Comparison of ENCODE assay signal across 15 cellular contexts in the genomic region with DNA sequence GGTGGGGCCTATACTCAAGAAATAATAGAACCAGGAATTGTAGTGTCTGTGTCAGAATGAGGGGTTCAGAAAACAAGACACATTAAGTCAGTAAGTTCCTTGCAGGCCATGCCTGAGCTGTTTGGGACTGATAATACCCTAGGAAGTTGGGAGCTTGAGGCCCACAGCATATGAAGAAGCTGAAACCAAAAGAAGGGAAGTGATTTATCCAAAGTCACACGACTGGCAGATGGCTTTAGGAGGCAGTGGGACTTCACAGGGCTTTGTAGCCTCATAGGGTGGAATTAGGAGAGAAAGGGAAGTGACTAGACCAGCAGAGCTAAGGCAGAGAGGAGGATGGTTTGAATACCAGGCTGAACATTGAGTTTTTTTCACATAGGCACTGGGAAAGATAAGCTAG. TPM values are rescaled to one million over a fixed set of nuclear protein-coding genes. Genes with fewer than 3 reads are reported as not detected.
DNase-seq lines count a peak whose midpoint lies in the region; ATAC-seq and TF ChIP-seq lines count a peak whose summit lies in the region.
"Had no signal": no experiment of that assay in that cellular context is flagged by ENCODE, and none has a peak within 500 bp of the region (broad histone marks: within the 10 kb centered on the region; RNA-seq: fewer than 3 reads in every experiment).

No MANE protein-coding gene starts in this region.

- H3K9ac ChIP-seq in Karpas-422 (ENCODE audit: low read length), result no peak overlapping the region

- no peaks in the 10 kb centered on the region; the same call in 1 of the 2 replicates for H3K9me2 ChIP-seq in Karpas-422 (replicated peaks; ENCODE audit: insufficient read depth, low read length)

- H3K9me3 Mint-ChIP-seq in naive thymus-derived CD8-positive, alpha-beta T cell, result no peaks in the 10 kb centered on the region

- POLR2A ChIA-PET in naive thymus-derived CD8-positive, alpha-beta T cell (lab: Charles Lee), result no interaction called here

- H4K20me1 ChIP-seq in Karpas-422 (ENCODE audit: insufficient read depth, low read depth, low read length), result peaks cover 10% of the 10 kb centered on the region; the same call in 1 of the 2 replicates

- H3K4me1 Mint-ChIP-seq in naive thymus-derived CD8-positive, alpha-beta T cell, result peaks cover 7 to 61% (median 32%) of the 10 kb centered on the region in 4 donors

- no peak overlapping the region for H3K4me2 ChIP-seq in Karpas-422 (ENCODE audit: low read depth, low read length, poor library complexity, severe bottlenecking)

- H3K27me3 Mint-ChIP-seq in naive thymus-derived CD8-positive, alpha-beta T cell, result no peaks in the 10 kb centered on the region

- no peak for ATAC-seq in naive thymus-derived CD8-positive, alpha-beta T cell
- ATAC-seq: foreskin keratinocyte, GM12878, SK-N-SH treated with all-trans-retinoic acid at 6 μM for 48 hours had no signal

- DNase-seq in CD1c-positive myeloid dendritic cell (ENCODE audit: extremely low spot score), result peak; percentile 87
- DNase-seq in Karpas-422, result no peak
- no peak for DNase-seq in adrenal gland
- no peak for DNase-seq in naive thymus-derived CD8-positive, alpha-beta T cell
- DNase-seq in LoVo (ENCODE audit: low spot score), result no peak
- no peak for DNase-seq in D341Med (ENCODE audit: low spot score)
- DNase-seq in vagina (ENCODE audit: extremely low spot score in 2 of 2), result no peak
- DNase-seq in amygdala (lab: John Stamatoyannopoulos, UW), result no peak
- DNase-seq: activated CD8-positive, alpha-beta memory T cell treated with anti-CD3 and anti-CD28 coated beads, Interleukin-2, amount 50 U/mL, for 48 hours; foreskin keratinocyte; MG63; retina; trophoblast cell had no signal

- H3K4me1 ChIP-seq in Karpas-422 (ENCODE audit: low read length) (peaks cover 48% of the 10 kb centered on the region), adrenal gland (replicated peaks in 1 of 2) (peaks cover 23 to 66% of the 10 kb centered on the region in 2 donors), vagina (peaks cover 40% of the 10 kb centered on the region)

- TF ChIP-seq CTCF in adrenal gland (IDR thresholded peaks at IDR 0.05), result no peak
- no peak for TF ChIP-seq CTCF in vagina (IDR thresholded peaks at IDR 0.05)

- 64 to 72% (median 68%) methylated on average over 1 of the region's 1 CpG for WGBS in adrenal gland, 4 donors

- no peak overlapping the region for H2AFZ ChIP-seq in Karpas-422 (ENCODE audit: low read length)

- H3K9me3 ChIP-seq in Karpas-422 (ENCODE audit: low read length) (no peaks in the 10 kb centered on the region), adrenal gland (replicated peaks in 1 of 3) (no peaks in the 10 kb centered on the region), vagina (no peaks in the 10 kb centered on the region)
- H3K9me3 ChIP-seq: MG63 had no signal

- H3K27ac ChIP-seq in Karpas-422 (ENCODE audit: low read length) (peak overlapping the region; percentile 2; the same call in 1 of the 2 replicates), adrenal gland (peak overlapping the region in 3 of 5 donors; percentile 9 to 83 (median 64)), vagina (no peak overlapping the region)
- H3K27ac ChIP-seq: foreskin keratinocyte had no signal

- peak overlapping the region in 8 of 10 donors; percentile 7 to 76 (median 46) for H3K27ac Mint-ChIP-seq in naive thymus-derived CD8-positive, alpha-beta T cell

- intact Hi-C loops in adrenal gland (cut with DNase I), result no loop called here
- intact Hi-C loops in vagina (cut with DNase I), result loop anchor here (5.0 to 10.0 kb wide), 2 partner anchors 46 to 98 kb away; partner anchors contain the start of gene SUSD6

- H3K4me3 Mint-ChIP-seq in naive thymus-derived CD8-positive, alpha-beta T cell, result peak overlapping the region in 1 of 10 donors; percentile 2

- H3K79me2 ChIP-seq in Karpas-422 (ENCODE audit: low read length), result peaks cover 28% of the 10 kb centered on the region

- peaks cover 0 to 85% (median 14%) of the 10 kb centered on the region in 3 donors for H3K36me3 Mint-ChIP-seq in naive thymus-derived CD8-positive, alpha-beta T cell

- no peak overlapping the region for H3K4me3 ChIP-seq in Karpas-422 (ENCODE audit: low read length)
- no peak overlapping the region for H3K4me3 ChIP-seq in adrenal gland
- no peak overlapping the region for H3K4me3 ChIP-seq in vagina
- H3K4me3 ChIP-seq: GM12878, MG63 had no signal

- H3K36me3 ChIP-seq in Karpas-422 (ENCODE audit: insufficient read depth, low read length) (peaks cover 60% of the 10 kb centered on the region), adrenal gland (replicated peaks in 1 of 2) (peaks cover 0 to 51% of the 10 kb centered on the region in 2 donors), vagina (peaks cover 0 to 42% of the 10 kb centered on the region in 2 donors)
- H3K36me3 ChIP-seq: MG63 had no signal

- H3K27me3 ChIP-seq in Karpas-422 (ENCODE audit: low read length) (no peaks in the 10 kb centered on the region), adrenal gland (no peaks in the 10 kb centered on the region), vagina (no peaks in the 10 kb centered on the region)
- H3K27me3 ChIP-seq: foreskin keratinocyte, MG63 had no signal

- no peak for TF ChIP-seq POLR2A in adrenal gland (IDR thresholded peaks at IDR 0.05)
- no peak for TF ChIP-seq POLR2A in vagina (IDR thresholded peaks at IDR 0.05)

RNA-seq across cellular contexts. Expression of gene SRSF5, which starts 56.6 kb away (rescaled TPM):
- 292 and 379 TPM in 2 replicates for total RNA-seq in Karpas-422 (2014; rRNA removed; shearing (Covaris generic); ENCODE audit: low replicate concordance)
- total RNA-seq in adrenal gland (100 to 1,000 TPM; 144 to 387 (median 254) TPM), vagina (386 TPM)
- polyA plus RNA-seq in adrenal gland, result 100 to 1,000 TPM; 296 to 912 (median 745) TPM
- total RNA-seq in naive thymus-derived CD8-positive, alpha-beta T cell, result 1,000 to 10,000 TPM; 1,187 to 1,211 TPM
- polyA plus RNA-seq in naive thymus-derived CD8-positive, alpha-beta T cell, result 1,000 to 10,000 TPM; 1,279 to 1,496 (median 1,446) TPM
